Comparison of ENCODE assay signal across 2 cellular contexts in the genomic region with DNA sequence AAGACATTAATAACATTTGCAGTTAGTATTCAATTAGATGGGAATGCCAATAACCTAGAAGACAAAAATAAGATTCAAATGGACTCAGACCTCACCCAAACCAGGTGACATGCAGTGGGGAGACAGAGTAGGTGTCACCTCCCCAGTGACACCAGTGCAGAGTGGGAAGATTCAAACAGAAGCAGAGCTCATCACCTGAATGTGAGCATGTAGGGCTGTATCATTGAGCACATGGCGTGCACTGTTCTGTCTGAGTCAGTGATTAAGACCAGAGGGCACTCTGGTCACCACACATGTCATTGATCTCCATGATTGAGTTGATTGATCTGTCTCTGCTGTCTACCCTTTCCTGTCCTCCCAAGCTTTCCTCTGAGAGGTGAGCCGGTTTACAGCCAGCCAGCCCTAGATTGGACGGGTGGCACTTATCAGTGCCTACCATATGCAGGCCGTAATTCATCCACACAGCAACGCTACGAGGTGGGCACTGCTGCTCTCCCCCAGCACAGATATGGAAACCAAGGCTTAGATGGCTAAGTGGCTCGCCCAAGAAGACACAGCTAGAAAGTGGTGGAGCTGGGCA.
TF ChIP-seq lines count a peak whose summit lies in the region.

No MANE protein-coding gene starts in this region.

TF ChIP-seq in HEK293, 187 proteins besides CTCF, POLR2A, EP300 and RAD21:
- TF ChIP-seq ZNF473 (tag by site-specific recombination; IDR thresholded peaks at IDR 0.05) (no peak), REPIN1 (tag by site-specific recombination; IDR thresholded peaks at IDR 0.05; ENCODE audit: low read depth) (no peak), ZNF184 (tag by site-specific recombination; IDR thresholded peaks at IDR 0.05) (no peak), ZNF169 (tag by site-specific recombination; IDR thresholded peaks at IDR 0.05) (no peak), ZNF16 (tag by site-specific recombination; IDR thresholded peaks at IDR 0.05; ENCODE audit: low read depth) (no peak), KLF9 (tag by site-specific recombination; IDR thresholded peaks at IDR 0.05; ENCODE audit: low read depth) (no peak), ZNF660 (tag by site-specific recombination; IDR thresholded peaks at IDR 0.05) (no peak), ZNF561 (tag by site-specific recombination; IDR thresholded peaks at IDR 0.05; ENCODE audit: borderline replicate concordance) (no peak)

TF ChIP-seq in K562, 482 proteins besides CTCF, POLR2A, EP300 and RAD21:
- TF ChIP-seq TBL1XR1 (IDR thresholded peaks at IDR 0.05; ENCODE audit: low read length in 2 of 2) = no peak
- no peak for TF ChIP-seq SAFB2 (IDR thresholded peaks at IDR 0.05; ENCODE audit: borderline replicate concordance, low read depth, low read length, severe bottlenecking)
- no peak for TF ChIP-seq ZNF133 (CRISPR knock-in tag; IDR thresholded peaks at IDR 0.05)
- no peak for TF ChIP-seq RBM25 (IDR thresholded peaks at IDR 0.05; ENCODE audit: low read depth, low read length, severe bottlenecking)
- no peak for TF ChIP-seq HNRNPH1 (optimal IDR thresholded peaks at IDR 0.05; ENCODE audit: low read depth, low read length)
- no peak for TF ChIP-seq ASH1L (IDR thresholded peaks at IDR 0.05; ENCODE audit: borderline replicate concordance, low read depth, partially characterized antibody)
- TF ChIP-seq MEIS2 (IDR thresholded peaks at IDR 0.05; ENCODE audit: partially characterized antibody) = peak; percentile 53
- no peak for TF ChIP-seq TARDBP (IDR thresholded peaks at IDR 0.05)
- no peak for TF ChIP-seq CSDE1 (IDR thresholded peaks at IDR 0.05)
- peak; percentile 77 for TF ChIP-seq CBFA2T3 (IDR thresholded peaks at IDR 0.05)
- peak; percentile 24; the same call in 1 of the 2 replicates for TF ChIP-seq TEAD4 (IDR thresholded peaks at IDR 0.05; ENCODE audit: low read length)
- TF ChIP-seq TEAD4 (CRISPR knock-in tag; IDR thresholded peaks at IDR 0.05; ENCODE audit: borderline replicate concordance) = no peak
- TF ChIP-seq CBFA2T2 (conservative IDR thresholded peaks at IDR 0.05) = peak; percentile 61
- TF ChIP-seq ARID1B (IDR thresholded peaks at IDR 0.05) = peak; percentile 31; the same call in 1 of the 2 replicates
- TF ChIP-seq, protein P1, sequence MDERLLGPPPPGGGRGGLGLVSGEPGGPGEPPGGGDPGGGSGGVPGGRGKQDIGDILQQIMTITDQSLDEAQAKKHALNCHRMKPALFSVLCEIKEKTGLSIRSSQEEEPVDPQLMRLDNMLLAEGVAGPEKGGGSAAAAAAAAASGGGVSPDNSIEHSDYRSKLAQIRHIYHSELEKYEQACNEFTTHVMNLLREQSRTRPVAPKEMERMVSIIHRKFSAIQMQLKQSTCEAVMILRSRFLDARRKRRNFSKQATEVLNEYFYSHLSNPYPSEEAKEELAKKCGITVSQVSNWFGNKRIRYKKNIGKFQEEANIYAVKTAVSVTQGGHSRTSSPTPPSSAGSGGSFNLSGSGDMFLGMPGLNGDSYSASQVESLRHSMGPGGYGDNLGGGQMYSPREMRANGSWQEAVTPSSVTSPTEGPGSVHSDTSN (CRISPR knock-in tag; IDR thresholded peaks at IDR 0.05; ENCODE audit: low read depth) = no peak
- TF ChIP-seq, protein P1 (tag; conservative IDR thresholded peaks at IDR 0.05; ENCODE audit: low read depth) = peak; percentile 42
- no peak for TF ChIP-seq EP400 (IDR thresholded peaks at IDR 0.05)
- TF ChIP-seq TAL1 (IDR thresholded peaks at IDR 0.05) = peak; percentile 25; the same call in 1 of the 2 replicates
